ENCODE assay signal across 19 cellular contexts in the genomic region with DNA sequence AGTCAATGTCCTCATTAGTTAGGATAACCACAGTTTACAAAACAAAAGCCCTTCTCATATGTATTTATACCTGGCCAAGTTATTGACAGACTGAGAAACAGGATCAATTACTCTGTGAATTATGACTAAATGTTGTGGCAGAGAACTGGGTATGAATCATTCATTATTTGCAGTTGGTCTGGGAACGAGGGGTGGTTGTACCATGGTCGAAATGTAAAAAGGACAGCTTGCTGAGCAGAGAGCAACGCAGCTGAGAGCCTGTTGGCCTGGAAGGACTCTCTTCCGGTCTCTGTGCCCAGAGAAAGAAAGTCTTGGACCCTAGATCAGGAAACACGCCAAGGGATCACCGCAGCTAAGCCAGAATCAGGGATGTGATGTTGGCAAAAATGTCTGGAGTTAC.
"Had no signal": no experiment of that assay in that cellular context is flagged by ENCODE, and none has a peak within 500 bp of the region (broad histone marks: within the 10 kb centered on the region; RNA-seq: fewer than 3 reads in every experiment).

No MANE protein-coding gene starts in this region.

- H3K9ac ChIP-seq: neural progenitor cell had no signal

- H3K4me1 ChIP-seq: lower lobe of right lung, neural progenitor cell, pancreas, spleen, tibial artery, upper lobe of left lung, uterus had no signal

- H2AFZ ChIP-seq: neural progenitor cell had no signal

- DNase-seq: effector CD4-positive, alpha-beta T cell; endodermal cell; erythroblast; foreskin keratinocyte; immature natural killer cell; left ventricle myocardium inferior; lower lobe of right lung; pancreas; right cardiac atrium; spleen; stimulated activated CD4-positive, alpha-beta T cell treated with anti-CD3 and anti-CD28 coated beads, Interleukin-15, amount 100 ng/mL, for 24 hours; stimulated activated CD4-positive, alpha-beta T cell treated with anti-CD3 and anti-CD28 coated beads, Interleukin-1b, Interleukin-23, amount 100 ng/mL, for 48 hours; stimulated activated CD4-positive, alpha-beta T cell treated with anti-CD3 and anti-CD28 coated beads, Interleukin-4, amount 100 ng/mL, for 24 hours; tibial artery; upper lobe of left lung; uterus had no signal

- H3K9me3 ChIP-seq: left ventricle myocardium inferior, lower lobe of right lung, pancreas, spleen, tibial artery, upper lobe of left lung, uterus had no signal

- H3K4me3 ChIP-seq: left ventricle myocardium inferior, lower lobe of right lung, neural progenitor cell, pancreas, spleen, tibial artery, upper lobe of left lung, uterus had no signal

- H3K36me3 ChIP-seq: left ventricle myocardium inferior, lower lobe of right lung, neural progenitor cell, pancreas, tibial artery, upper lobe of left lung, uterus had no signal

- H3K4me2 ChIP-seq: neural progenitor cell had no signal

- ATAC-seq: foreskin keratinocyte; lower lobe of right lung; natural killer cell treated with Interleukin-12 subunit alpha and Interleukin-12 subunit beta and Interleukin-15 and Interleukin-18, amount 100 ng/mL, for 72 hours; pancreas; stimulated activated memory B cell treated with anti-CD40 and anti-IgM and Interleukin-4, amounts not matched to agents 10 μg/mL and 1 μg/mL and 100 μg/mL, for 72 hours had no signal

- H3K27ac ChIP-seq: foreskin keratinocyte, left ventricle myocardium inferior, lower lobe of right lung, neural progenitor cell, pancreas, spleen, tibial artery, upper lobe of left lung, uterus had no signal

- H3K27me3 ChIP-seq: foreskin keratinocyte, neural progenitor cell, pancreas, spleen, tibial artery, upper lobe of left lung, uterus had no signal
